Comparison of ENCODE assay signal across 30 cellular contexts in the genomic region with DNA sequence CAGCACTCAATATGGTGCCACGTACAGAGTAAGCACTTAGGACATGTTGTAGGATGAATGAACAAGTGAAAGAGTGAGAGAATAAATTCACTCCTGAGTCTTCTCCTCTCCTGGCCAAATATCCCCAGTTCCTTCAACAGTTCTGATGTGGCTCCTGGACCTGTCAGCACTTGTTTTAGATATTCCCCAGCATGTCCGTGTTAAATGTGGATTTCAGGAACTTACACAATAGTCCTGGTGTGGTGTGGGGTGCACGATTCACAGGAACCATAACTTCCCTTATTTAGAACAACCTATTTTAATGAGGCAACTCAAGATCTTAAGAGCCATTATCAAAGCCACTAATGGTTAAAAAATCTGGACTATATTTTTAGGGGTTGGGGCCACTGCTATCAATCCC. TPM values are rescaled to one million over a fixed set of nuclear protein-coding genes. Genes with fewer than 3 reads are reported as not detected.
A peak's percentile ranks its signal among the peaks of the same experiment; 100 is the strongest.
DNase-seq lines count a peak whose midpoint lies in the region; ATAC-seq, FAIRE-seq and TF ChIP-seq lines count a peak whose summit lies in the region.
"Had no signal": no experiment of that assay in that cellular context is flagged by ENCODE, and none has a peak within 500 bp of the region (broad histone marks: within the 10 kb centered on the region; RNA-seq: fewer than 3 reads in every experiment).

No MANE protein-coding gene starts in this region.

- H3K27ac ChIP-seq in upper lobe of right lung (no peak overlapping the region), transverse colon (no peak overlapping the region)
- H3K27ac ChIP-seq: C4-2B, prostate gland, skin epidermis, testis had no signal

- H3K36me3 ChIP-seq in bronchial epithelial cell (ENCODE audit: control insufficient read depth, insufficient read depth, low read length), result no peaks in the 10 kb centered on the region
- H3K36me3 ChIP-seq in upper lobe of right lung, result no peaks in the 10 kb centered on the region
- H3K36me3 ChIP-seq in transverse colon, result no peaks in the 10 kb centered on the region
- H3K36me3 ChIP-seq: prostate gland had no signal

- TF ChIP-seq CTCF in bronchial epithelial cell (IDR thresholded peaks at IDR 0.05; ENCODE audit: insufficient read depth, low read length, severe bottlenecking), result no peak
- no peak for TF ChIP-seq CTCF in upper lobe of right lung (IDR thresholded peaks at IDR 0.05)
- TF ChIP-seq CTCF in transverse colon (IDR thresholded peaks at IDR 0.05), result no peak

- H3K9me3 ChIP-seq in upper lobe of right lung (no peaks in the 10 kb centered on the region), transverse colon (no peaks in the 10 kb centered on the region)
- H3K9me3 ChIP-seq: mucosa of descending colon, prostate gland, testis had no signal

- H3K4me3 ChIP-seq in bronchial epithelial cell (ENCODE audit: low read depth, low read length), result no peak overlapping the region
- no peak overlapping the region for H3K4me3 ChIP-seq in upper lobe of right lung
- no peak overlapping the region for H3K4me3 ChIP-seq in transverse colon
- H3K4me3 ChIP-seq: K562, mucosa of descending colon, prostate gland, skin epidermis, testis had no signal

- intact Hi-C loops in left cardiac atrium (cut with DNase I), result loop anchor here (2.0 to 10.0 kb wide), 2 partner anchors 962 to 1026 kb away; no protein-coding TSS in a partner anchor
- intact Hi-C loops in cardiac septum (cut with DNase I), result loop anchor here (2.0 kb wide), 1 partner anchor 962 kb away; no protein-coding TSS in a partner anchor
- intact Hi-C loops in upper lobe of right lung (cut with DNase I), result no loop called here
- intact Hi-C loops in transverse colon (cut with DNase I; ENCODE audit: low total_unique reads), result no loop called here

- in situ Hi-C loops in transverse colon (cut with MboI; ENCODE audit: low pct_ligation_motif_present in 1 of 4, low pct_unique_long_range_greater_than_20kb in 1 of 4, low sequenced_read_pairs in 3 of 4), result loop anchor here in 2 of 4 donors (5.0 to 25.0 kb wide), 4 partner anchors 548 to 1198 kb away; partner anchors contain the start of genes CYP2J2 (in 1 of the 2) and FGGY (in 1 of the 2)

- ATAC-seq in left cardiac atrium, result peak; percentile 41 to 52
- peak; percentile 66 for ATAC-seq in upper lobe of right lung
- ATAC-seq: activated CD8-positive, alpha-beta T cell treated with anti-CD3 and anti-CD28 coated beads for 36 hours; K562; left colon; mucosa of descending colon; stimulated activated naive B cell treated with anti-CD40 and anti-IgM and Interleukin-4, amounts not matched to agents 10 μg/mL and 1 μg/mL and 100 μg/mL, for 72 hours; T-helper 17 cell; WTC11 had no signal

- no peaks in the 10 kb centered on the region for H3K4me1 ChIP-seq in upper lobe of right lung
- peaks cover 0 to 7% (median 0%) of the 10 kb centered on the region in 4 donors for H3K4me1 ChIP-seq in transverse colon
- H3K4me1 ChIP-seq: prostate gland, testis had no signal

- TF ChIP-seq POLR2A in transverse colon (IDR thresholded peaks at IDR 0.05), result no peak

- DNase-seq in left cardiac atrium, result no peak
- DNase-seq in cardiac septum (ENCODE audit: low spot score), result no peak
- DNase-seq in NOMO-1 (lab: John Stamatoyannopoulos, UW; ENCODE audit: unreplicated experiment in 2 of 2), result peak; percentile 72 to 84
- peak; percentile 90 for DNase-seq in bronchial epithelial cell (ENCODE audit: low read depth)
- DNase-seq in upper lobe of right lung, result no peak
- no peak for DNase-seq in DMS79 (lab: John Stamatoyannopoulos, UW)
- DNase-seq in transverse colon, result no peak
- DNase-seq in DMS 273 (lab: John Stamatoyannopoulos, UW; ENCODE audit: unreplicated experiment), result no peak
- DNase-seq: activated CD8-positive, alpha-beta T cell treated with anti-CD3 and anti-CD28 coated beads for 36 hours; activated naive CD4-positive, alpha-beta T cell treated with Interleukin-2 at 50 U/mL for 16 hours; activated T-cell treated with anti-CD3 and anti-CD28 coated beads, Interleukin-2, amount 50 U/mL, for 1 hour; DMS 273 treated with DMSO at 0.1 percent for 48 hours; GDM1; H7; left colon; mucosa of descending colon; NCI-H1092; NCI-H2029; NCI-H446 treated with DMSO at 0.1 percent for 48 hours; SHP77; stimulated activated CD4-positive, alpha-beta T cell treated with anti-CD3 and anti-CD28 coated beads, Interleukin-2, amount 100 ng/mL, for 24 hours; stimulated activated naive B cell treated with anti-CD40 and anti-IgM and Interleukin-4, amounts not matched to agents 10 μg/mL and 1 μg/mL and 100 μg/mL, for 72 hours; T-helper 17 cell; testis had no signal

- peak; percentile 92 for FAIRE-seq in bronchial epithelial cell (lab: Jason Lieb, UNC)
- FAIRE-seq: GM19239, K562 had no signal

- H3K27me3 ChIP-seq in bronchial epithelial cell (ENCODE audit: control insufficient read depth, insufficient read depth, low read length), result no peaks in the 10 kb centered on the region
- no peaks in the 10 kb centered on the region for H3K27me3 ChIP-seq in upper lobe of right lung
- H3K27me3 ChIP-seq in transverse colon, result no peaks in the 10 kb centered on the region
- H3K27me3 ChIP-seq: testis had no signal

- no peak for TF ChIP-seq EP300 in transverse colon (IDR thresholded peaks at IDR 0.05; ENCODE audit: low read depth)

- WGBS in transverse colon (ENCODE audit: low coverage in 1 of 2), 2 donors, result 74 to 80% methylated on average over 2 to 3 of the region's 3 CpGs

RNA-seq across cellular contexts. Expression of gene MYSM1, which starts 39.0 kb away (rescaled TPM):
- total RNA-seq in left cardiac atrium (10 to 100 TPM; 19.0 to 28.5 TPM), cardiac septum (29.0 TPM), bronchial epithelial cell (9.2 and 13.8 TPM in 2 replicates), upper lobe of right lung (40.2 TPM), transverse colon (10 to 100 TPM; 38.8 to 57.5 (median 56.2) TPM)

RNA-seq across cellular contexts. Expression of gene JUN, which starts 45.0 kb away (rescaled TPM):
- total RNA-seq in left cardiac atrium (10 to 100 TPM; 67.6 to 78.0 TPM), cardiac septum (91.7 TPM), bronchial epithelial cell (66.2 and 90.0 TPM in 2 replicates), upper lobe of right lung (112 TPM), transverse colon (100 to 1,000 TPM; 315 to 440 (median 376) TPM)

Comparison
In these comparisons a context has a peak if more than half of its experiments do, and no peak if none do; other contexts are left out.
1. DNase-seq: peak in NOMO-1 (2 of 2) and bronchial epithelial cell (single experiment); none in left cardiac atrium (single experiment), cardiac septum (single experiment), upper lobe of right lung (single experiment), DMS79 (single experiment), transverse colon (single experiment) and DMS 273 (single experiment).
2. intact Hi-C loops: an anchor here in left cardiac atrium (2.0 to 10.0 kb wide) and cardiac septum (2.0 kb wide); none called in upper lobe of right lung and transverse colon.